Comparison of ENCODE assay signal across 37 cellular contexts in the genomic region with DNA sequence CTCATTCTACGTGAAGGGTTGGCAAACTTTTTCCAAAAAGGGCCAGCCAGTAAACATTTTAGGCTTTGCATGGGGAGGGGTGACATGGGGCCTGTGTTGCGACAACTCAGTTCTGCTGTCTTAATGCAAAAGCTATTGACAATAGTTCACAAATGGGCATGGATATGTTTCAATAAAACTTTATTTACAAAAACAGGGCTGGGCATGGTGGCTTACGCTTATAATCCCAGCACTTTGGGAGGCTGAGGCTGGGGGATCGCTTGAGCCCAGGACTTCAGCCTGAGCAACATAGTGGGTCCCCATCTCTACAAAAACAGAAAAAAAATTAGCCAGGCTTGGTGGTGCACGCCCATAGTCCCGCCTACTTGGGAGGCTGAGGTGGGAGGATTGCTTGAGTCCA.
"Had no signal": no experiment of that assay in that cellular context is flagged by ENCODE, and none has a peak within 500 bp of the region (broad histone marks: within the 10 kb centered on the region; RNA-seq: fewer than 3 reads in every experiment).

No MANE protein-coding gene starts in this region.

- H3K27me3 ChIP-seq: adrenal gland, body of pancreas, brain microvascular endothelial cell, breast epithelium had no signal

- DNase-seq: activated B cell treated with CpG ODN at 0.5 μM for 24 hours; activated CD4-positive, alpha-beta memory T cell treated with anti-CD3 and anti-CD28 coated beads for 36 hours; activated CD4-positive, alpha-beta T cell treated with anti-CD3 and anti-CD28 coated beads for 4 hours; activated CD4-positive, alpha-beta T cell treated with anti-CD3 and anti-CD28 coated beads, Interleukin-2, amount 10 ng/mL, durations not matched to agents 24 days and 14 days; activated CD4-positive, alpha-beta T cell treated with anti-CD3 and anti-CD28 coated beads, Interleukin-2, amount 50 U/mL, for 1 hour; activated CD4-positive, alpha-beta T cell treated with anti-CD3 and anti-CD28 coated beads, Interleukin-2, amount 50 U/mL, for 4 hours; activated CD4-positive, CD25-positive, alpha-beta regulatory T cell treated with anti-CD3 and anti-CD28 coated beads, Interleukin-2, amount 50 U/mL, for 72 hours; activated CD8-positive, alpha-beta memory T cell treated with anti-CD3 and anti-CD28 coated beads, Interleukin-2, amount 50 U/mL, for 4 hours; activated CD8-positive, alpha-beta T cell treated with anti-CD3 and anti-CD28 coated beads for 36 hours; activated effector memory CD4-positive, alpha-beta T cell treated with anti-CD3 and anti-CD28 coated beads, Interleukin-2, amount 50 U/mL, for 16 hours; activated gamma-delta T cell treated with Interleukin-2 at 50 U/mL for 16 hours; activated naive CD4-positive, alpha-beta T cell; activated naive CD4-positive, alpha-beta T cell treated with anti-CD3 and anti-CD28 coated beads for 36 hours; activated naive CD4-positive, alpha-beta T cell treated with anti-CD3 and anti-CD28 coated beads, Interleukin-2, amount 50 U/mL, for 16 hours; activated naive CD8-positive, alpha-beta T cell treated with anti-CD3 and anti-CD28 coated beads for 36 hours; activated T-cell treated with anti-CD3 and anti-CD28 coated beads for 4 hours; activated T-cell treated with anti-CD3 and anti-CD28 coated beads, Interleukin-2, amount 50 U/mL, for 1 hour; activated T-cell treated with anti-CD3 and anti-CD28 coated beads, Interleukin-2, amount 50 U/mL, for 4 hours; activated T-cell treated with anti-CD3 and anti-CD28 coated beads, Interleukin-2, amount 50 U/mL, for 72 hours; amniotic stem cell; aorta; body of pancreas; brain microvascular endothelial cell; central memory CD4-positive, alpha-beta T cell; T-helper 1 cell; T-helper 2 cell; T-helper 9 cell had no signal

- H3K27me3 Mint-ChIP-seq: activated CD4-positive, alpha-beta memory T cell treated with anti-CD3 and anti-CD28 coated beads for 36 hours; activated CD4-positive, alpha-beta T cell treated with anti-CD3 and anti-CD28 coated beads, Interleukin-2, amount 10 ng/mL, durations not matched to agents 24 days and 14 days; activated CD8-positive, alpha-beta T cell treated with anti-CD3 and anti-CD28 coated beads for 36 hours; activated naive CD8-positive, alpha-beta T cell treated with anti-CD3 and anti-CD28 coated beads for 36 hours; activated T-helper 17 cell treated with anti-CD3 and anti-CD28 coated beads, Interleukin-2, amount 50 U/mL, for 72 hours had no signal

- H3K4me1 ChIP-seq: adrenal gland, body of pancreas, breast epithelium had no signal

- H3K27ac ChIP-seq: adrenal gland, body of pancreas, brain microvascular endothelial cell, breast epithelium, VCaP had no signal

- H3K9me3 Mint-ChIP-seq: activated B cell treated with CpG ODN at 0.5 μM for 24 hours; activated CD4-positive, alpha-beta memory T cell treated with anti-CD3 and anti-CD28 coated beads for 36 hours; activated CD4-positive, alpha-beta T cell treated with anti-CD3 and anti-CD28 coated beads, Interleukin-2, amount 10 ng/mL, durations not matched to agents 24 days and 14 days; activated CD8-positive, alpha-beta T cell treated with anti-CD3 and anti-CD28 coated beads for 36 hours; activated naive CD4-positive, alpha-beta T cell treated with anti-CD3 and anti-CD28 coated beads for 36 hours; activated naive CD4-positive, alpha-beta T cell treated with anti-CD3 and anti-CD28 coated beads, Interleukin-2, amount 50 U/mL, for 72 hours; activated naive CD8-positive, alpha-beta T cell treated with anti-CD3 and anti-CD28 coated beads for 36 hours; activated T-cell treated with anti-CD3 and anti-CD28 coated beads, Interleukin-2, amount 50 U/mL, for 4 hours; activated T-cell treated with anti-CD3 and anti-CD28 coated beads, Interleukin-2, amount 50 U/mL, for 72 hours; activated T-helper 1 cell treated with anti-CD3 and anti-CD28 coated beads, Interleukin-12 subunit alpha, Interleukin-12 subunit beta, Interleukin-2, Interleukin-4 antibody, amounts not matched to agents 30 ng/mL and 10 ng/mL and 1 ng/mL, durations not matched to agents 14 hours and 24 hours and 36 hours; activated T-helper 17 cell treated with anti-CD3 and anti-CD28 coated beads, Interleukin-2, amount 50 U/mL, for 72 hours; T-helper 1 cell treated with Interleukin-12 subunit alpha and Interleukin-12 subunit beta and Interleukin-4 antibody, amounts not matched to agents 30 μg/mL and 1 μg/mL, for 36 hours; T-helper 2 cell treated with Interferon-gamma antibody and Interleukin-4, amounts not matched to agents 5 μg/mL and 100 μg/mL, for 36 hours had no signal

- H3K27ac Mint-ChIP-seq: activated B cell treated with CpG ODN at 0.5 μM for 24 hours; activated CD4-positive, alpha-beta memory T cell treated with anti-CD3 and anti-CD28 coated beads for 36 hours; activated CD4-positive, alpha-beta T cell treated with anti-CD3 and anti-CD28 coated beads, Interleukin-2, amount 10 ng/mL, durations not matched to agents 24 days and 14 days; activated CD8-positive, alpha-beta T cell treated with anti-CD3 and anti-CD28 coated beads for 36 hours; activated naive CD4-positive, alpha-beta T cell treated with anti-CD3 and anti-CD28 coated beads for 36 hours; activated naive CD4-positive, alpha-beta T cell treated with anti-CD3 and anti-CD28 coated beads, Interleukin-2, amount 50 U/mL, for 72 hours; activated naive CD8-positive, alpha-beta T cell treated with anti-CD3 and anti-CD28 coated beads for 36 hours; activated T-cell treated with anti-CD3 and anti-CD28 coated beads, Interleukin-2, amount 50 U/mL, for 72 hours; activated T-helper 1 cell treated with anti-CD3 and anti-CD28 coated beads, Interleukin-12 subunit alpha, Interleukin-12 subunit beta, Interleukin-2, Interleukin-4 antibody, amounts not matched to agents 30 ng/mL and 10 ng/mL and 1 ng/mL, durations not matched to agents 14 hours and 24 hours and 36 hours; activated T-helper 17 cell treated with anti-CD3 and anti-CD28 coated beads, Interleukin-2, amount 50 U/mL, for 72 hours; T-helper 1 cell treated with Interleukin-12 subunit alpha and Interleukin-12 subunit beta and Interleukin-4 antibody, amounts not matched to agents 30 μg/mL and 1 μg/mL, for 36 hours; T-helper 2 cell treated with Interferon-gamma antibody and Interleukin-4, amounts not matched to agents 5 μg/mL and 100 μg/mL, for 36 hours had no signal

- H3K4me3 Mint-ChIP-seq: activated B cell treated with CpG ODN at 0.5 μM for 24 hours; activated CD4-positive, alpha-beta memory T cell treated with anti-CD3 and anti-CD28 coated beads for 36 hours; activated CD4-positive, alpha-beta T cell treated with anti-CD3 and anti-CD28 coated beads, Interleukin-2, amount 10 ng/mL, durations not matched to agents 24 days and 14 days; activated CD8-positive, alpha-beta T cell treated with anti-CD3 and anti-CD28 coated beads for 36 hours; activated naive CD4-positive, alpha-beta T cell treated with anti-CD3 and anti-CD28 coated beads for 36 hours; activated naive CD8-positive, alpha-beta T cell treated with anti-CD3 and anti-CD28 coated beads for 36 hours; activated T-cell treated with anti-CD3 and anti-CD28 coated beads, Interleukin-2, amount 50 U/mL, for 4 hours; activated T-cell treated with anti-CD3 and anti-CD28 coated beads, Interleukin-2, amount 50 U/mL, for 72 hours; activated T-helper 1 cell treated with anti-CD3 and anti-CD28 coated beads, Interleukin-12 subunit alpha, Interleukin-12 subunit beta, Interleukin-2, Interleukin-4 antibody, amounts not matched to agents 30 ng/mL and 10 ng/mL and 1 ng/mL, durations not matched to agents 14 hours and 24 hours and 36 hours; activated T-helper 17 cell treated with anti-CD3 and anti-CD28 coated beads, Interleukin-2, amount 50 U/mL, for 72 hours; T-helper 1 cell treated with Interleukin-12 subunit alpha and Interleukin-12 subunit beta and Interleukin-4 antibody, amounts not matched to agents 30 μg/mL and 1 μg/mL, for 36 hours; T-helper 2 cell treated with Interferon-gamma antibody and Interleukin-4, amounts not matched to agents 5 μg/mL and 100 μg/mL, for 36 hours had no signal

- H3K9me3 ChIP-seq: adrenal gland, body of pancreas, breast epithelium had no signal

- H3K36me3 ChIP-seq: breast epithelium had no signal

- ATAC-seq: activated CD8-positive, alpha-beta T cell treated with anti-CD3 and anti-CD28 coated beads for 36 hours; activated naive CD4-positive, alpha-beta T cell treated with anti-CD3 and anti-CD28 coated beads, Interleukin-2, amount 50 U/mL, for 72 hours; activated T-cell treated with anti-CD3 and anti-CD28 coated beads, Interleukin-2, amount 50 U/mL, for 4 hours; activated T-cell treated with anti-CD3 and anti-CD28 coated beads, Interleukin-2, amount 50 U/mL, for 72 hours; activated T-helper 17 cell treated with anti-CD3 and anti-CD28 coated beads, Interleukin-2, amount 50 U/mL, for 72 hours; body of pancreas had no signal

- H3K4me3 ChIP-seq: adrenal gland, body of pancreas, breast epithelium had no signal

- H3K4me1 Mint-ChIP-seq: activated B cell treated with CpG ODN at 0.5 μM for 24 hours; activated T-helper 17 cell treated with anti-CD3 and anti-CD28 coated beads, Interleukin-2, amount 50 U/mL, for 72 hours had no signal

- FAIRE-seq: astrocyte, TTC549 had no signal
